In the genomic region with DNA sequence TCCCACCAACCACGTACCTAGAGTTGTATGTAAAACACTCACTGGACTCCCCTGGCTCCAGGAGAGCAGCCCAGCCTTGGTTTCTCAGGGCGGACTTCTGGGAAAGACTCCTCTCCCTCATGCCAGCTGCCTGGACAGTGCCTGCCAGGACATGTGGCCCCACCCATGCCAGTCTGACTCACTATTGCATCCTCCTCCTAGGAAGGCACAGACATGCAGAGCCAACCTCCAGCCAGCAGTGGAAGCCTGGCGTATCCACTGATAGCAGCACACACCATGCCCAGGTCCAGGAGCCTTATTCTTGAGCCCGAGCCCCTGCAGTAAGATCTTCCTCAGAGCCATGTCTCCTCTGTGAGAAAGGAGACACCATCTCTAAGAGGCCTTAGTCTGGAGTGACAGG, we compare ENCODE assay signal across 9 cellular contexts. TPM values are rescaled to one million over a fixed set of nuclear protein-coding genes. Genes with fewer than 3 reads are reported as not detected.
DNase-seq lines count a peak whose midpoint lies in the region; ATAC-seq and TF ChIP-seq lines count a peak whose summit lies in the region.
"Had no signal": no experiment of that assay in that cellular context is flagged by ENCODE, and none has a peak within 500 bp of the region (broad histone marks: within the 10 kb centered on the region; RNA-seq: fewer than 3 reads in every experiment).

No MANE protein-coding gene starts in this region.

- no peak for TF ChIP-seq POLR2A in tibial nerve (IDR thresholded peaks at IDR 0.05)

- no peaks in the 10 kb centered on the region for H3K27me3 ChIP-seq in tibial nerve
- H3K27me3 ChIP-seq: SJSA1 had no signal

- H3K36me3 ChIP-seq in tibial nerve: peaks cover 0 to 15% (median 10%) of the 10 kb centered on the region in 3 donors

- intact Hi-C loops in dendritic cell treated with granulocyte-macrophage colony-stimulating factor and Interleukin-4, amounts not matched to agents 40 ng/mL and 50 ng/mL, for 4 days (cut with micrococcal nuclease): no loop called here

- DNase-seq in CD1c-positive myeloid dendritic cell (ENCODE audit: extremely low spot score): peak; percentile 30
- peak; percentile 30 for DNase-seq in NCI-H446 treated with DMSO at 0.1 percent for 48 hours (lab: John Stamatoyannopoulos, UW)
- DNase-seq in COLO829 (ENCODE audit: low spot score): no peak
- DNase-seq in NOMO-1 treated with dmso at 0.1 percent for 144 hours (lab: John Stamatoyannopoulos, UW; ENCODE audit: unreplicated experiment): no peak
- no peak for DNase-seq in tibial nerve (ENCODE audit: low spot score in 2 of 2)

- peaks cover 75% of the 10 kb centered on the region for H3K4me1 Mint-ChIP-seq in dendritic cell treated with granulocyte-macrophage colony-stimulating factor and Interleukin-4, amounts not matched to agents 40 ng/mL and 50 ng/mL, for 4 days (ENCODE audit: low read depth)
- H3K4me1 Mint-ChIP-seq in nephron: peaks cover 69% of the 10 kb centered on the region

- no peak overlapping the region for H3K4me3 ChIP-seq in tibial nerve
- H3K4me3 ChIP-seq: SJSA1 had no signal

- H3K9me3 Mint-ChIP-seq in dendritic cell treated with granulocyte-macrophage colony-stimulating factor and Interleukin-4, amounts not matched to agents 40 ng/mL and 50 ng/mL, for 4 days: no peaks in the 10 kb centered on the region
- no peaks in the 10 kb centered on the region for H3K9me3 Mint-ChIP-seq in nephron

- peak overlapping the region in 1 of 4 donors; percentile 32 for H3K27ac ChIP-seq in tibial nerve
- H3K27ac ChIP-seq: SJSA1 had no signal

- peak overlapping the region; percentile 44 for H3K27ac Mint-ChIP-seq in dendritic cell treated with granulocyte-macrophage colony-stimulating factor and Interleukin-4, amounts not matched to agents 40 ng/mL and 50 ng/mL, for 4 days
- H3K27ac Mint-ChIP-seq in nephron: peak overlapping the region; percentile 25 to 50 (median 37)

- TF ChIP-seq CTCF in nephron (IDR thresholded peaks at IDR 0.05; ENCODE audit: unreplicated experiment in 3 of 3) (no peak), tibial nerve (IDR thresholded peaks at IDR 0.05) (no peak)

- peaks cover 0 to 74% (median 28%) of the 10 kb centered on the region in 4 donors for H3K4me1 ChIP-seq in tibial nerve

- H3K36me3 Mint-ChIP-seq in dendritic cell treated with granulocyte-macrophage colony-stimulating factor and Interleukin-4, amounts not matched to agents 40 ng/mL and 50 ng/mL, for 4 days (ENCODE audit: low read depth): peaks cover 96% of the 10 kb centered on the region
- peaks cover 57% of the 10 kb centered on the region for H3K36me3 Mint-ChIP-seq in nephron (ENCODE audit: low read depth)

- no peak overlapping the region for H3K4me3 Mint-ChIP-seq in dendritic cell treated with granulocyte-macrophage colony-stimulating factor and Interleukin-4, amounts not matched to agents 40 ng/mL and 50 ng/mL, for 4 days
- peak overlapping the region in 2 of 3 experiments; percentile 2 to 11 for H3K4me3 Mint-ChIP-seq in nephron

- H3K9me3 ChIP-seq in tibial nerve: no peaks in the 10 kb centered on the region
- H3K9me3 ChIP-seq: SJSA1 had no signal

- TF ChIP-seq EP300 in tibial nerve (IDR thresholded peaks at IDR 0.05): no peak

- 83 to 90% methylated on average over 4 of the region's 4 CpGs for WGBS in tibial nerve, 2 donors

- no peaks in the 10 kb centered on the region for H3K27me3 Mint-ChIP-seq in dendritic cell treated with granulocyte-macrophage colony-stimulating factor and Interleukin-4, amounts not matched to agents 40 ng/mL and 50 ng/mL, for 4 days
- no peaks in the 10 kb centered on the region for H3K27me3 Mint-ChIP-seq in nephron (ENCODE audit: low read depth)

- no peak for ATAC-seq in GM21447 (IDR thresholded peaks at IDR 0.05; ENCODE audit: unreplicated experiment)

RNA-seq across cellular contexts. Expression of a gene that starts 8.6 kb away (rescaled TPM):
- 100 to 1,000 TPM; 261 to 293 (median 272) TPM for total RNA-seq in tibial nerve

RNA-seq across cellular contexts. Expression of a gene that starts 24.8 kb away (rescaled TPM):
- 1 to 10 TPM; 1.1 to 2.9 (median 2.2) TPM for total RNA-seq in tibial nerve
- total RNA-seq: SJSA1 had no signal

RNA-seq across cellular contexts. Expression of a gene that starts 49.9 kb away (rescaled TPM):
- total RNA-seq in tibial nerve: 10 to 100 TPM; 59.2 to 76.8 (median 65.1) TPM

Comparison
In these comparisons a context has a peak if more than half of its experiments do, and no peak if none do; other contexts are left out.
1. DNase-seq: peak in CD1c-positive myeloid dendritic cell (single experiment) and NCI-H446 treated with DMSO at 0.1 percent for 48 hours (single experiment); none in COLO829 (single experiment), NOMO-1 treated with dmso at 0.1 percent for 144 hours (single experiment) and tibial nerve (0 of 2).